In the genomic region with DNA sequence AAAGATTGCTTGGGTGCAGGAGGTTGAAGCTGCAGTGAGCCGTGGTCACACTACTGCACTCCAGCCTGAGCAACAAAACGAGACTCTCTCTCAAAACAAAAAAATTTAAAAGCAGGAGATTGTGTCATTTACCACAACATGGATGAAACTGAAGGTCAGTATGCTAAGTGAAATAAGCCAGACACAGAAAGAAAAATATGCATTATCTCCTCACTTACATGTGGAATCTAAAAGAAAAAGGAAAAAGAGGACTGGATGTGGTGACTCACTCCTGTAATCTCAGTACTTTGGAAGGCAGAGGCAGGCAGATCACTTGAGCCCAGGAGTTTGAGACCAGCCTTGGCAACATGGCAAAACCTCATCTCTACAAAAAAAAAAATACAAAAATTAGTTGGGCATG, we compare ENCODE assay signal across 27 cellular contexts.
DNase-seq lines count a peak whose midpoint lies in the region; ATAC-seq and TF ChIP-seq lines count a peak whose summit lies in the region.
"Had no signal": no experiment of that assay in that cellular context is flagged by ENCODE, and none has a peak within 500 bp of the region (broad histone marks: within the 10 kb centered on the region; RNA-seq: fewer than 3 reads in every experiment).

No MANE protein-coding gene starts in this region.

- no peak overlapping the region for H3K9ac ChIP-seq in GM23248
- H3K9ac ChIP-seq: BLaER1 treated with 17β-estradiol and CSF1 and Interleukin-3, amounts not matched to agents 10 nM and 100 nM had no signal

- H3K9me3 ChIP-seq in GM23248 (ENCODE audit: low read depth) (no peaks in the 10 kb centered on the region), SJCRH30 (replicated peaks) (no peaks in the 10 kb centered on the region)
- H3K9me3 ChIP-seq: HAP-1, pancreas, thoracic aorta had no signal

- intact Hi-C loops in Right ventricle myocardium inferior (cut with DNase I), result no loop called here

- peak; percentile 64 for ATAC-seq in omental fat pad (ENCODE audit: low FRiP score)
- ATAC-seq in Right ventricle myocardium inferior, result no peak
- ATAC-seq: natural killer cell treated with Interleukin-12 subunit alpha and Interleukin-12 subunit beta and Interleukin-15 and Interleukin-18, amount 100 ng/mL, for 72 hours; WTC11 had no signal

- DNase-seq in GM23248 (peak; percentile 34), amniotic epithelial cell (ENCODE audit: low read depth) (peak; percentile 97), fibroblast of mammary gland (ENCODE audit: low read depth) (peak; percentile 34), omental fat pad (ENCODE audit: low spot score) (no peak), SJCRH30 (no peak), Right ventricle myocardium inferior (ENCODE audit: missing footprints) (no peak), middle frontal gyrus (ENCODE audit: extremely low spot score, low spot score) (no peak), KBM-7 (no peak)
- DNase-seq: ACHN; activated CD4-positive, alpha-beta T cell treated with anti-CD3 and anti-CD28 coated beads, Interleukin-2, amount 50 U/mL, for 4 hours; activated CD8-positive, alpha-beta memory T cell treated with anti-CD3 and anti-CD28 coated beads, Interleukin-2, amount 50 U/mL, for 48 hours; activated naive CD8-positive, alpha-beta T cell treated with anti-CD3 and anti-CD28 coated beads, Interleukin-2, amount 10 ng/mL, durations not matched to agents 7 days and 5 days; immature natural killer cell; left ventricle myocardium inferior; NCI-H1105; NCI-H2029; NCI-H345; pancreas; stimulated activated CD4-positive, alpha-beta T cell treated with anti-CD3 and anti-CD28 coated beads, Interleukin-4, amount 100 ng/mL, for 24 hours; stimulated activated naive CD4-positive, alpha-beta T cell; SW 1271; T1000 had no signal

- H3K4me1 ChIP-seq in GM23248 (ENCODE audit: insufficient read depth) (no peaks in the 10 kb centered on the region), SJCRH30 (no peaks in the 10 kb centered on the region; the same call in 1 of the 2 replicates)
- H3K4me1 ChIP-seq: BLaER1 treated with 17β-estradiol and CSF1 and Interleukin-3, amounts not matched to agents 10 nM and 100 nM; HAP-1; left ventricle myocardium inferior had no signal

- H3F3A ChIP-seq in GM23248 (ENCODE audit: insufficient read depth), result 0 out of 2 replicates have a peak, but pooled peaks cover 3% of the 10 kb centered on the region

- H2AFZ ChIP-seq in GM23248, result no peak overlapping the region

- H3K9me2 ChIP-seq in GM23248 (ENCODE audit: insufficient read depth), result no peaks in the 10 kb centered on the region

- TF ChIP-seq CTCF in fibroblast of mammary gland (conservative IDR thresholded peaks at IDR 0.05; ENCODE audit: control insufficient read depth, insufficient read depth, low read depth, low read length), result no peak
- TF ChIP-seq CTCF in omental fat pad (IDR thresholded peaks at IDR 0.05), result no peak

- H4K20me1 ChIP-seq in GM23248 (ENCODE audit: insufficient read depth), result no peaks in the 10 kb centered on the region
- H4K20me1 ChIP-seq: BLaER1 treated with 17β-estradiol and CSF1 and Interleukin-3, amounts not matched to agents 10 nM and 100 nM had no signal

- 0 out of 2 replicates have a peak, but pooled peaks cover 8% of the 10 kb centered on the region for H3K27me3 ChIP-seq in GM23248 (replicated peaks; ENCODE audit: insufficient read depth)
- no peaks in the 10 kb centered on the region for H3K27me3 ChIP-seq in SJCRH30
- H3K27me3 ChIP-seq: BLaER1 treated with 17β-estradiol and CSF1 and Interleukin-3, amounts not matched to agents 10 nM and 100 nM; pancreas had no signal

- H3K4me2 ChIP-seq in GM23248 (ENCODE audit: unreplicated experiment), result no peak overlapping the region
- H3K4me2 ChIP-seq: BLaER1 treated with 17β-estradiol and CSF1 and Interleukin-3, amounts not matched to agents 10 nM and 100 nM had no signal

- H3K27ac ChIP-seq in GM23248 (no peak overlapping the region), SJCRH30 (no peak overlapping the region)
- H3K27ac ChIP-seq: BLaER1 treated with 17β-estradiol and CSF1 and Interleukin-3, amounts not matched to agents 10 nM and 100 nM; left ventricle myocardium inferior; pancreas; thoracic aorta had no signal

- WGBS in GM23248 (ENCODE audit: low coverage in 1 of 2, low lambda C conversion rate in 2 of 2, missing lambda C conversion rate in 2 of 2), 2 experiments, result 18 to 25% methylated on average over 2 of the region's 2 CpGs

- in situ Hi-C loops in GM23248 (cut with MboI) (no loop called here), KBM-7 (cut with MboI; ENCODE audit: low pct_unique_long_range_greater_than_20kb, low sequenced_read_pairs) (no loop called here)

- H3K4me3 ChIP-seq in GM23248 (no peak overlapping the region), fibroblast of mammary gland (ENCODE audit: control insufficient read depth, low read depth, low read length) (no peak overlapping the region), SJCRH30 (no peak overlapping the region)
- H3K4me3 ChIP-seq: BLaER1 treated with 17β-estradiol and CSF1 and Interleukin-3, amounts not matched to agents 10 nM and 100 nM; HAP-1; left ventricle myocardium inferior; pancreas; thoracic aorta had no signal

- H3K36me3 ChIP-seq in GM23248 (ENCODE audit: low read depth) (no peaks in the 10 kb centered on the region), SJCRH30 (no peaks in the 10 kb centered on the region)
- H3K36me3 ChIP-seq: BLaER1 treated with 17β-estradiol and CSF1 and Interleukin-3, amounts not matched to agents 10 nM and 100 nM; HAP-1; left ventricle myocardium inferior; pancreas; thoracic aorta had no signal

- no peaks in the 10 kb centered on the region for H3K79me2 ChIP-seq in GM23248 (ENCODE audit: insufficient read depth)

Comparison
In these comparisons a context has a peak if more than half of its experiments do, and no peak if none do; other contexts are left out.
1. DNase-seq: peak in GM23248 (single experiment), amniotic epithelial cell (single experiment) and fibroblast of mammary gland (single experiment); none in omental fat pad (single experiment), SJCRH30 (0 of 2), Right ventricle myocardium inferior (single experiment), middle frontal gyrus (single experiment) and KBM-7 (single experiment).